Comparison of ENCODE assay signal across 9 cellular contexts in the genomic region with DNA sequence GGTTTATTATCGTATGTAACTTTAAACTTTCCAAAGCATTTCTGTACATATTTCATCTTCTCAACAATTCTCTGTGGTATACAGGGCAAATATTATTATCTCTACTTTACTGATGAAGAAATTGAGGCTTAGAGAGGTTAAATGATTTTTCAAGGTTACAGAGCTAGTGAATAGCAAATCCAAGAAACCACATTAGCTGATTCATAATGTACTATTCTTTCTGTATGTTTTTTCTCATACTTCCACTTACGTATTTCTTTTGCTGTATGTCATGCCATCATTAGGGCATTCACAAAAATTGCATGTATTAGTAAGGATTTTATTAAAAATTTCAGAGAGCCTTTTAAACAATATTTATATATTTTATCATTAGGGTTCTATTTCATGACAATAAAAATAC.
"Had no signal": no experiment of that assay in that cellular context is flagged by ENCODE, and none has a peak within 500 bp of the region (broad histone marks: within the 10 kb centered on the region; RNA-seq: fewer than 3 reads in every experiment).

No MANE protein-coding gene starts in this region.

- H3K27me3 Mint-ChIP-seq: IgD-negative memory B cell had no signal

- H2AFZ ChIP-seq: GM23338 had no signal

- H3K27ac Mint-ChIP-seq: GM23338, H9, IgD-negative memory B cell had no signal

- H3K27ac ChIP-seq: HL-60 had no signal

- H3K36me3 Mint-ChIP-seq: IgD-negative memory B cell had no signal

- H3K4me3 Mint-ChIP-seq: GM23338, H9, IgD-negative memory B cell had no signal

- FAIRE-seq: H1, H54, HepG2 had no signal

- H3K4me2 ChIP-seq: GM23338 had no signal

- H3K4me1 Mint-ChIP-seq: GM23338, H9, IgD-negative memory B cell had no signal

- H3K9me3 Mint-ChIP-seq: GM23338, H9 had no signal

- ATAC-seq: GM23338, HepG2 had no signal

- H3K4me3 ChIP-seq: GM23338 had no signal

- DNase-seq: H9, HCEC 1CT, KBM-7 had no signal
